ENCODE assay signal across 18 cellular contexts in genomic region chr20:5722927-5723326, GRCh38. TPM values are rescaled to one million over a fixed set of nuclear protein-coding genes. Genes with fewer than 3 reads are reported as not detected.
"Had no signal": no experiment of that assay in that cellular context is flagged by ENCODE, and none has a peak within 500 bp of the region (broad histone marks: within the 10 kb centered on the region; RNA-seq: fewer than 3 reads in every experiment).

No MANE protein-coding gene starts in this region.

- H3K4me3 ChIP-seq: ascending aorta, breast epithelium, dorsolateral prefrontal cortex had no signal

- DNase-seq: activated CD4-positive, alpha-beta T cell treated with anti-CD3 and anti-CD28 coated beads, Interleukin-2, amount 50 U/mL, for 4 hours; activated CD4-positive, CD25-positive, alpha-beta regulatory T cell treated with anti-CD3 and anti-CD28 coated beads, Interleukin-2, amount 50 U/mL, for 72 hours; activated effector memory CD4-positive, alpha-beta T cell treated with anti-CD3 and anti-CD28 coated beads, Interleukin-2, amount 50 U/mL, for 16 hours; activated T-cell treated with anti-CD3 and anti-CD28 coated beads, Interleukin-2, amount 50 U/mL, for 48 hours; dorsolateral prefrontal cortex; mammary epithelial cell; naive B cell; nucleus accumbens; stimulated activated CD4-positive, alpha-beta T cell treated with anti-CD3 and anti-CD28 coated beads, Interleukin-15, amount 100 ng/mL, for 24 hours; stimulated activated CD4-positive, alpha-beta T cell treated with anti-CD3 and anti-CD28 coated beads, Interleukin-4, amount 100 ng/mL, for 1 hour; stimulated activated naive CD4-positive, alpha-beta T cell; T-helper 1 cell; T1000; trophoblast cell had no signal

- H3K27me3 ChIP-seq: ascending aorta, breast epithelium had no signal

- ATAC-seq: left lobe of liver had no signal

- H3K36me3 ChIP-seq: ascending aorta, breast epithelium had no signal

- H3K27ac Mint-ChIP-seq: naive B cell had no signal

- H3K9me3 ChIP-seq: ascending aorta, breast epithelium had no signal

- H3K4me1 ChIP-seq: ascending aorta, breast epithelium had no signal

- H3K27ac ChIP-seq: ascending aorta, breast epithelium, dorsolateral prefrontal cortex had no signal

- H3K4me3 Mint-ChIP-seq: naive B cell had no signal

- FAIRE-seq: keratinocyte had no signal

RNA-seq across cellular contexts. Expression of gene SHLD1, which starts 27.3 kb away (rescaled TPM):
- total RNA-seq: ascending aorta had no signal
